ENCODE assay signal across 8 cellular contexts in genomic region chr1:10941891-10942541, GRCh38.
DNase-seq lines count a peak whose midpoint lies in the region; ATAC-seq lines count a peak whose summit lies in the region.

No MANE protein-coding gene starts in this region.

- H3K79me2 ChIP-seq in GM23248 (ENCODE audit: insufficient read depth): no peaks in the 10 kb centered on the region

- in situ Hi-C loops in GM23248 (cut with MboI): no loop called here

- H3K27ac ChIP-seq in GM23248: no peak overlapping the region
- H3K27ac ChIP-seq in SK-N-MC: peak overlapping the region; percentile 53
- no peak overlapping the region for H3K27ac ChIP-seq in iPS-18a (ENCODE audit: low read length)

- peaks cover 10% of the 10 kb centered on the region; the same call in 1 of the 2 replicates for H3K4me1 ChIP-seq in GM23248 (ENCODE audit: insufficient read depth)
- H3K4me1 ChIP-seq in adipocyte (ENCODE audit: control insufficient read depth, insufficient read depth, low read length): peaks cover 25% of the 10 kb centered on the region
- H3K4me1 ChIP-seq in iPS-18a (ENCODE audit: control insufficient read depth, low read depth, low read length): no peaks in the 10 kb centered on the region

- H3K9me2 ChIP-seq in GM23248 (ENCODE audit: insufficient read depth): no peaks in the 10 kb centered on the region

- no peaks in the 10 kb centered on the region for H4K20me1 ChIP-seq in GM23248 (ENCODE audit: insufficient read depth)

- DNase-seq in Ammon's horn (ENCODE audit: low spot score): peak; percentile 39
- DNase-seq in GM23248: peak; percentile 60
- DNase-seq in SK-N-MC (ENCODE audit: low read depth, low spot score): peak; percentile 84
- DNase-seq in adipocyte (ENCODE audit: low read depth): peak; percentile 69
- peak; percentile 62 to 66 for DNase-seq in stimulated activated CD4-positive, alpha-beta T cell treated with anti-CD3 and anti-CD28 coated beads, Interleukin-1b, Interleukin-23, amount 100 ng/mL, for 4 hours (ENCODE audit: low read depth in 2 of 2)
- DNase-seq in cortex of kidney (lab: John Stamatoyannopoulos, UW): no peak

- H3K4me3 ChIP-seq in GM23248 (0 out of 2 replicates have a peak overlapping the region, but pooled peaks have one; percentile 36), SK-N-MC (peak overlapping the region; percentile 67), adipocyte (ENCODE audit: low read length) (no peak overlapping the region), iPS-18a (ENCODE audit: low read length) (peak overlapping the region; percentile 16)

- H3K9ac ChIP-seq in GM23248 (no peak overlapping the region), SK-N-MC (ENCODE audit: insufficient read length) (peak overlapping the region; percentile 46), adipocyte (ENCODE audit: low read length) (no peak overlapping the region), iPS-18a (ENCODE audit: low read length) (no peak overlapping the region)

- peak overlapping the region; percentile 55 for H3K4me2 ChIP-seq in GM23248 (ENCODE audit: unreplicated experiment)

- H3K9me3 ChIP-seq in GM23248 (ENCODE audit: low read depth): no peaks in the 10 kb centered on the region
- no peaks in the 10 kb centered on the region for H3K9me3 ChIP-seq in SK-N-MC (ENCODE audit: low read depth, low read length)
- no peaks in the 10 kb centered on the region for H3K9me3 ChIP-seq in adipocyte (ENCODE audit: control insufficient read depth, low read length)
- no peaks in the 10 kb centered on the region for H3K9me3 ChIP-seq in iPS-18a (ENCODE audit: control insufficient read depth, low read depth, low read length)

- WGBS in GM23248 (ENCODE audit: low coverage in 1 of 2, low lambda C conversion rate in 2 of 2, missing lambda C conversion rate in 2 of 2), 2 experiments: 0 to 1% methylated on average over 21 of the region's 21 CpGs

- H3K27me3 ChIP-seq in GM23248 (replicated peaks; ENCODE audit: insufficient read depth) (peaks cover 23% of the 10 kb centered on the region), adipocyte (replicated peaks; ENCODE audit: control insufficient read depth, insufficient read depth, low read length) (peaks cover 68% of the 10 kb centered on the region), iPS-18a (ENCODE audit: control insufficient read depth, insufficient read depth, low read length) (no peaks in the 10 kb centered on the region)

- H2AFZ ChIP-seq in GM23248: peak overlapping the region; percentile 25; the same call in 1 of the 2 replicates

- H3F3A ChIP-seq in GM23248 (ENCODE audit: insufficient read depth): no peaks in the 10 kb centered on the region

- H3K36me3 ChIP-seq in GM23248 (ENCODE audit: low read depth) (no peaks in the 10 kb centered on the region), SK-N-MC (ENCODE audit: insufficient read depth, low read length) (no peaks in the 10 kb centered on the region), adipocyte (ENCODE audit: control insufficient read depth, insufficient read depth, low read length, severe bottlenecking) (no peaks in the 10 kb centered on the region), iPS-18a (ENCODE audit: control insufficient read depth, low read depth, low read length) (no peaks in the 10 kb centered on the region)

- no peak for ATAC-seq in GM18873 (IDR thresholded peaks at IDR 0.05; ENCODE audit: low FRiP score, unreplicated experiment)
